In the genomic region with DNA sequence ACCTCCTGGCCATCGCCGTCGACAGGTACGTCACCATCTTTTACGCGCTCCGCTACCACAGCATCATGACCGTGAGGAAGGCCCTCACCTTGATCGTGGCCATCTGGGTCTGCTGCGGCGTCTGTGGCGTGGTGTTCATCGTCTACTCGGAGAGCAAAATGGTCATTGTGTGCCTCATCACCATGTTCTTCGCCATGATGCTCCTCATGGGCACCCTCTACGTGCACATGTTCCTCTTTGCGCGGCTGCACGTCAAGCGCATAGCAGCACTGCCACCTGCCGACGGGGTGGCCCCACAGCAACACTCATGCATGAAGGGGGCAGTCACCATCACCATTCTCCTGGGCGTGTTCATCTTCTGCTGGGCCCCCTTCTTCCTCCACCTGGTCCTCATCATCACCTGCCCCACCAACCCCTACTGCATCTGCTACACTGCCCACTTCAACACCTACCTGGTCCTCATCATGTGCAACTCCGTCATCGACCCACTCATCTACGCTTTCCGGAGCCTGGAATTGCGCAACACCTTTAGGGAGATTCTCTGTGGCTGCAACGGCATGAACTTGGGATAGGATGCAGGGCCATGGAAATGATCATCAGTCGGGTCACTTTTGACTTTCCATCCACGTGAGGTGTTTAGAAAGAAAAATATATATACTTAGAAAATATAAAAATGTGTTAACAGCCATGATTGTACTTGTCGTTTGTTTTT, we compare ENCODE assay signal across 8 cellular contexts. TPM values are rescaled to one million over a fixed set of nuclear protein-coding genes. Genes with fewer than 3 reads are reported as not detected.
DNase-seq lines count a peak whose midpoint lies in the region; ATAC-seq and TF ChIP-seq lines count a peak whose summit lies in the region.

No MANE protein-coding gene starts in this region.

- H3K27me3 ChIP-seq in GM23248 (replicated peaks; ENCODE audit: insufficient read depth) (peaks cover 27% of the 10 kb centered on the region), tibial nerve (peaks cover 0 to 22% of the 10 kb centered on the region in 2 donors)

- no peak for TF ChIP-seq POLR2A in tibial nerve (IDR thresholded peaks at IDR 0.05)

- no peaks in the 10 kb centered on the region for H3F3A ChIP-seq in GM23248 (ENCODE audit: insufficient read depth)

- H3K4me2 ChIP-seq in GM23248 (ENCODE audit: unreplicated experiment), result no peak overlapping the region

- no peak overlapping the region for H3K4me3 ChIP-seq in GM23248
- no peak overlapping the region for H3K4me3 ChIP-seq in fibroblast of pulmonary artery (replicated peaks; ENCODE audit: low read depth, low read length)
- H3K4me3 ChIP-seq in tibial nerve, result no peak overlapping the region

- H3K36me3 ChIP-seq in GM23248 (ENCODE audit: low read depth) (no peaks in the 10 kb centered on the region), tibial nerve (no peaks in the 10 kb centered on the region)

- in situ Hi-C loops in GM23248 (cut with MboI), result no loop called here

- WGBS in GM23248 (ENCODE audit: low coverage in 1 of 2, low lambda C conversion rate in 2 of 2, missing lambda C conversion rate in 2 of 2), 2 experiments, result 58 to 63% methylated on average over 31 to 32 of the region's 32 CpGs
- WGBS in tibial nerve, 2 donors, result 75 to 77% methylated on average over 32 of the region's 32 CpGs

- no peak for ATAC-seq in HG03521 (IDR thresholded peaks at IDR 0.05; ENCODE audit: unreplicated experiment)

- no peaks in the 10 kb centered on the region for H3K79me2 ChIP-seq in GM23248 (ENCODE audit: insufficient read depth)

- peak; percentile 47 for DNase-seq in Daoy (ENCODE audit: low read depth)
- DNase-seq in GM23248, result peak; percentile 30
- DNase-seq in OCI-M1 (lab: John Stamatoyannopoulos, UW), result peak; percentile 68
- peak; percentile 3 for DNase-seq in fibroblast of pulmonary artery (ENCODE audit: low read depth)
- no peak for DNase-seq in tibial nerve (ENCODE audit: low spot score in 2 of 2)
- DNase-seq in T1000 (lab: John Stamatoyannopoulos, UW), result no peak
- DNase-seq in midbrain (lab: John Stamatoyannopoulos, UW), result no peak

- TF ChIP-seq CTCF in fibroblast of pulmonary artery (IDR thresholded peaks at IDR 0.05; ENCODE audit: low read length, missing control alignments), result peak; percentile 15
- peak in 4 of 5 experiments; percentile 16 to 40 (median 19) for TF ChIP-seq CTCF in tibial nerve (IDR thresholded peaks at IDR 0.05)

- H3K9ac ChIP-seq in GM23248, result no peak overlapping the region

- no peaks in the 10 kb centered on the region for H3K9me2 ChIP-seq in GM23248 (ENCODE audit: insufficient read depth)

- H3K27ac ChIP-seq in GM23248, result no peak overlapping the region
- no peak overlapping the region for H3K27ac ChIP-seq in tibial nerve

- no peak for TF ChIP-seq EP300 in tibial nerve (IDR thresholded peaks at IDR 0.05)

- H3K4me1 ChIP-seq in GM23248 (ENCODE audit: insufficient read depth) (no peaks in the 10 kb centered on the region), tibial nerve (no peaks in the 10 kb centered on the region)

- H3K9me3 ChIP-seq in GM23248 (ENCODE audit: low read depth) (no peaks in the 10 kb centered on the region), tibial nerve (no peaks in the 10 kb centered on the region)

- H4K20me1 ChIP-seq in GM23248 (ENCODE audit: insufficient read depth), result no peaks in the 10 kb centered on the region

- no peak overlapping the region for H2AFZ ChIP-seq in GM23248

RNA-seq across cellular contexts. Expression of a gene that starts 0.9 kb away (rescaled TPM):
- not detected in 2 replicates for total RNA-seq in Daoy (2014; rRNA removed; shearing (Covaris generic))
- total RNA-seq in GM23248 (2014; rRNA removed; shearing (Covaris generic)), result not detected in 2 replicates
- not detected in 2 replicates for polyA plus RNA-seq in GM23248 (2016; fragmentation: Nextera tagmentation; extraction: Ambion mirVana)
- not detected for total RNA-seq in tibial nerve

Comparison
In these comparisons a context has a peak if more than half of its experiments do, and no peak if none do; other contexts are left out.
1. DNase-seq: peak in Daoy (single experiment), GM23248 (single experiment), OCI-M1 (single experiment) and fibroblast of pulmonary artery (single experiment); none in tibial nerve (0 of 2), T1000 (single experiment) and midbrain (single experiment).